10 cellular contexts compared by ENCODE assay signal in the genomic region with DNA sequence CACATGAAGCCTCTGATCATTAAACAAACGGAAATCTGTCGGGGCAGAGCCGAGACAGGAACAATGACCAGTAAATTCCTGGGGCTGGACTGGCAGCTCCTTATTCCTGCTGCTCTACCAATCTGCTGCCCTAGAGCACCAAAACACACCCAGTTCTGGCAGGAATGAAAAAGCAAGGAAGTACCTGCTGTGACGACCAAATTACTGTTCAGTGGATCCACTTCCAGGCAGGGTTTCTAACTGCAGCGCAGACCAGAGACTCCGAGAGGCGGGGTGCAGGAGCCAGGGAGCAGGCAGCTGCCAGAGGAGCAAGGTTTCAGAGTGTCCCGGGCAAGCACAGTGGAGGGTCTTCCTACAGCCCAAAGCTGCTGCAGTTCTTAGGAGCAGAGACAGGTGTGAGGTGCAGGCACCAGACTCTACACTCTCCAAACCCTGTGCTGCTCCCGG. TPM values are rescaled to one million over a fixed set of nuclear protein-coding genes. Genes with fewer than 3 reads are reported as not detected.
DNase-seq lines count a peak whose midpoint lies in the region; ATAC-seq, FAIRE-seq and TF ChIP-seq lines count a peak whose summit lies in the region.
"Had no signal": no experiment of that assay in that cellular context is flagged by ENCODE, and none has a peak within 500 bp of the region (broad histone marks: within the 10 kb centered on the region; RNA-seq: fewer than 3 reads in every experiment).

No MANE protein-coding gene starts in this region.

- in situ Hi-C loops in Panc1 (cut with HindIII; ENCODE audit: low pct_unique_long_range_greater_than_20kb, low sequenced_read_pairs): no loop called here

- H3K4me1 ChIP-seq in Panc1 (ENCODE audit: control insufficient read depth, insufficient read depth, low read length) (peaks cover 5% of the 10 kb centered on the region), small intestine (ENCODE audit: control insufficient read depth in 2 of 2, insufficient read depth in 1 of 2, low read depth in 1 of 2, low read length in 1 of 2) (no peaks in the 10 kb centered on the region)

- H3K36me3 ChIP-seq in Panc1 (ENCODE audit: control insufficient read depth, insufficient read depth, low read length) (no peaks in the 10 kb centered on the region), small intestine (ENCODE audit: control insufficient read depth in 2 of 2, insufficient read depth in 2 of 2, low read length in 2 of 2) (no peaks in the 10 kb centered on the region)

- H3K9me3 Mint-ChIP-seq in glutamatergic neuron (ENCODE audit: unreplicated experiment): no peaks in the 10 kb centered on the region
- H3K9me3 Mint-ChIP-seq in activated CD4-positive, alpha-beta memory T cell treated with anti-CD3 and anti-CD28 coated beads for 36 hours: no peaks in the 10 kb centered on the region

- ATAC-seq in Panc1 (peak; percentile 57; the same call in 1 of the 2 replicates), HG03196 (IDR thresholded peaks at IDR 0.05; ENCODE audit: unreplicated experiment) (no peak)

- TF ChIP-seq CTCF in Panc1 (IDR thresholded peaks at IDR 0.05): no peak
- no peak for TF ChIP-seq CTCF in glutamatergic neuron (IDR thresholded peaks at IDR 0.05; ENCODE audit: partially characterized antibody, unreplicated experiment)

- POLR2A ChIA-PET in Panc1 (lab: Charles Lee): no interaction called here
- POLR2A ChIA-PET in activated CD4-positive, alpha-beta memory T cell treated with anti-CD3 and anti-CD28 coated beads for 36 hours (lab: Charles Lee): no interaction called here

- no peak overlapping the region for H3K27ac Mint-ChIP-seq in glutamatergic neuron (ENCODE audit: unreplicated experiment)
- H3K27ac Mint-ChIP-seq in activated CD4-positive, alpha-beta memory T cell treated with anti-CD3 and anti-CD28 coated beads for 36 hours: no peak overlapping the region

- no TSS peak for BruUV-seq in Panc1 (replicated peaks; lab: Mats Ljungman, UMichigan)

- H3K4me3 Mint-ChIP-seq in glutamatergic neuron (ENCODE audit: unreplicated experiment): peak overlapping the region; percentile 73
- H3K4me3 Mint-ChIP-seq in activated CD4-positive, alpha-beta memory T cell treated with anti-CD3 and anti-CD28 coated beads for 36 hours: no peak overlapping the region

- intact Hi-C loops in Panc1 (cut with micrococcal nuclease; ENCODE audit: unreplicated experiment): no loop called here
- intact Hi-C loops in activated CD4-positive, alpha-beta memory T cell treated with anti-CD3 and anti-CD28 coated beads for 36 hours (cut with micrococcal nuclease): no loop called here

- H3K27ac ChIP-seq in Panc1 (ENCODE audit: low read length) (no peak overlapping the region), small intestine (ENCODE audit: low read depth in 1 of 2, low read length in 1 of 2) (no peak overlapping the region)
- H3K27ac ChIP-seq: 22Rv1 had no signal

- CTCF ChIA-PET in Panc1 (lab: Charles Lee): no interaction called here
- CTCF ChIA-PET in activated CD4-positive, alpha-beta memory T cell treated with anti-CD3 and anti-CD28 coated beads for 36 hours (lab: Charles Lee): no interaction called here

- peaks cover 10% of the 10 kb centered on the region for H3K4me1 Mint-ChIP-seq in glutamatergic neuron (ENCODE audit: low read depth, unreplicated experiment)
- no peaks in the 10 kb centered on the region for H3K4me1 Mint-ChIP-seq in activated CD4-positive, alpha-beta memory T cell treated with anti-CD3 and anti-CD28 coated beads for 36 hours (ENCODE audit: low read depth)

- peak; percentile 20 for DNase-seq in DMS 273 (lab: John Stamatoyannopoulos, UW; ENCODE audit: unreplicated experiment)
- no peak for DNase-seq in DMS 273 treated with DMSO at 0.1 percent for 48 hours (lab: John Stamatoyannopoulos, UW)
- no peak for DNase-seq in Panc1 (ENCODE audit: low read depth, low spot score)
- DNase-seq in glutamatergic neuron: no peak
- DNase-seq in small intestine: peak; percentile 17
- DNase-seq in activated CD4-positive, alpha-beta memory T cell treated with anti-CD3 and anti-CD28 coated beads for 36 hours: no peak
- DNase-seq in SIG-M5 (lab: John Stamatoyannopoulos, UW): no peak
- DNase-seq: central memory CD4-positive, alpha-beta T cell had no signal

- H3K4me3 ChIP-seq in Panc1 (ENCODE audit: low read depth in 2 of 2, low read length in 2 of 2): peak overlapping the region in 1 of 2 experiments; percentile 10; a peak in 1 of 4 replicates
- H3K4me3 ChIP-seq in small intestine (ENCODE audit: low read depth in 1 of 2, low read length in 2 of 2): no peak overlapping the region

- FAIRE-seq in small intestine (lab: Jason Lieb, UNC): no peak

- H3K9me3 ChIP-seq in Panc1 (ENCODE audit: control insufficient read depth, insufficient read depth, low read depth, low read length): no peaks in the 10 kb centered on the region
- no peaks in the 10 kb centered on the region for H3K9me3 ChIP-seq in small intestine (ENCODE audit: control insufficient read depth, low read depth)

- H3K27me3 ChIP-seq in Panc1 (ENCODE audit: control insufficient read depth, insufficient read depth, low read length) (peaks cover 17% of the 10 kb centered on the region), small intestine (ENCODE audit: control insufficient read depth in 2 of 2, insufficient read depth in 2 of 2, low read length in 2 of 2) (peaks cover 0 to 3% of the 10 kb centered on the region in 2 donors)

- H3K27me3 Mint-ChIP-seq in glutamatergic neuron (ENCODE audit: unreplicated experiment): peaks cover 8% of the 10 kb centered on the region
- H3K27me3 Mint-ChIP-seq in activated CD4-positive, alpha-beta memory T cell treated with anti-CD3 and anti-CD28 coated beads for 36 hours: peaks cover 30% of the 10 kb centered on the region

- 7 to 26% (median 24%) methylated on average over 9 of the region's 9 CpGs for WGBS in small intestine, 3 donors

- H3K36me3 Mint-ChIP-seq in glutamatergic neuron (ENCODE audit: unreplicated experiment): no peaks in the 10 kb centered on the region
- H3K36me3 Mint-ChIP-seq in activated CD4-positive, alpha-beta memory T cell treated with anti-CD3 and anti-CD28 coated beads for 36 hours: no peaks in the 10 kb centered on the region

RNA-seq across cellular contexts. Expression of gene KANK4, which starts 32.4 kb away (rescaled TPM):
- 0.18 TPM for total RNA-seq in Panc1 (2021; ENCODE audit: unreplicated experiment)
- polyA plus RNA-seq in Panc1 (2012; ENCODE audit: insufficient read length): 0.31 TPM
- total RNA-seq in glutamatergic neuron (ENCODE audit: unreplicated experiment): not detected
- under 1 TPM in 1 of 3 donors, not detected in 2; 0.43 TPM for polyA plus RNA-seq in small intestine
- total RNA-seq in activated CD4-positive, alpha-beta memory T cell treated with anti-CD3 and anti-CD28 coated beads for 36 hours: not detected

Comparison
In these comparisons a context has a peak if more than half of its experiments do, and no peak if none do; other contexts are left out.
1. DNase-seq: peak in DMS 273 (single experiment) and small intestine (single experiment); none in DMS 273 treated with DMSO at 0.1 percent for 48 hours (single experiment), Panc1 (single experiment), glutamatergic neuron (single experiment), activated CD4-positive, alpha-beta memory T cell treated with anti-CD3 and anti-CD28 coated beads for 36 hours (single experiment) and SIG-M5 (single experiment).